ENCODE assay signal across 1 cellular context in the genomic region with DNA sequence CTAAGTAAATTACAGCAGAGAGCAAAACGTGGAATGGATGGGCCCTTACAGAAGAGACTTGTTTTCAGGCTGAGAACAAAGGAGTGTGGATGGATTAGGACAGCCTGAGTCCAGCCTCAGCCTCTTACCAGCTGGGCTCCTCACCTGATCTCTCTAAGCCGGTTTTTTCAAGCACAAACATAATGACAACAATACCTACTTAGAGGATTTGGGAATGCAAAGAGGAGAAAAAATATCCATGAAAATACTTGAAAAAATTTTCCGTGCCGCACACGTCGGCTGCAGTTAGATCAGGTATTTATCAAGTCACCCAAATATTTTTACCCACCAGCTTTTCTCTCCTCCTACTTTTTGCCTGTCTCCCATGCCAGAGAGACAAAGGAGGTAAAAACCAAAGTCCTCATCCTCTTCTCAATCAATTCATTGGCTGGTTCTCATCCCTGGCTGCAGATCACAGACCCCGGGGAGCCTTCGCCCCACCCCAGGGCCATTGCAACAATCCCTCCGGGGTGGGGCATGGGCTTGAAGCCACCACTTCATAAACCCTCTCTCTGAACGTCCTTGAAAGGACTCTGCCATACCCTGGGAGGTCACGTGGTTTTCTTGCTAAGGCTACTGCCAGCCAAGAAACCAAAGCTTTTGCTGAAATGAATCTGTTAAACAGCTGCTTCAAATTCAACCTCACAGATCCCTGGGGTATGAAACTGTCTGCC.
A peak's percentile ranks its signal among the peaks of the same experiment; 100 is the strongest.
TF ChIP-seq lines count a peak whose summit lies in the region.

No MANE protein-coding gene starts in this region.

TF ChIP-seq in HepG2, 621 proteins besides CTCF, POLR2A, EP300 and RAD21 (continued from another document and continues in another):
- no peak for TF ChIP-seq HOMEZ (CRISPR knock-in tag; IDR thresholded peaks at IDR 0.05; ENCODE audit: low read depth)
- TF ChIP-seq EED (CRISPR knock-in tag; IDR thresholded peaks at IDR 0.05), result no peak
- no peak for TF ChIP-seq ZNF318 (CRISPR knock-in tag; IDR thresholded peaks at IDR 0.05)
- no peak for TF ChIP-seq DNMT3B (CRISPR knock-in tag; conservative IDR thresholded peaks at IDR 0.05)
- TF ChIP-seq TEAD3 (CRISPR knock-in tag; optimal IDR thresholded peaks at IDR 0.05; ENCODE audit: borderline replicate concordance), result peak; percentile 42
- TF ChIP-seq SMARCC2 (IDR thresholded peaks at IDR 0.05), result no peak
- TF ChIP-seq XRCC5 (optimal IDR thresholded peaks at IDR 0.05; ENCODE audit: low read length), result peak; percentile 72
- TF ChIP-seq ZNF562 (CRISPR knock-in tag; IDR thresholded peaks at IDR 0.05; ENCODE audit: borderline replicate concordance), result no peak
- no peak for TF ChIP-seq SIX1 (CRISPR knock-in tag; IDR thresholded peaks at IDR 0.05; ENCODE audit: borderline replicate concordance)
- TF ChIP-seq CERS6 (CRISPR knock-in tag; IDR thresholded peaks at IDR 0.05), result no peak
- no peak for TF ChIP-seq ZBTB7A (CRISPR knock-in tag; IDR thresholded peaks at IDR 0.05)
- TF ChIP-seq HNF4G (IDR thresholded peaks at IDR 0.05; ENCODE audit: borderline replicate concordance, low read depth, low read length), result no peak
- TF ChIP-seq HNF4G (CRISPR knock-in tag; IDR thresholded peaks at IDR 0.05; ENCODE audit: borderline replicate concordance, low read depth), result no peak
- no peak for TF ChIP-seq MAF1 (CRISPR knock-in tag; IDR thresholded peaks at IDR 0.05; ENCODE audit: borderline replicate concordance)
- no peak; the same call in 1 of the 2 replicates for TF ChIP-seq MED13 (CRISPR knock-in tag; IDR thresholded peaks at IDR 0.05)
- TF ChIP-seq ZSCAN21 (CRISPR knock-in tag; IDR thresholded peaks at IDR 0.05; ENCODE audit: borderline replicate concordance), result no peak
- peak; percentile 98 for TF ChIP-seq ZNF264 (CRISPR knock-in tag; IDR thresholded peaks at IDR 0.05)
- TF ChIP-seq ZNF780A (CRISPR knock-in tag; IDR thresholded peaks at IDR 0.05), result no peak
- TF ChIP-seq TP53 (CRISPR knock-in tag; conservative IDR thresholded peaks at IDR 0.05), result no peak
- no peak for TF ChIP-seq GLI4 (CRISPR knock-in tag; IDR thresholded peaks at IDR 0.05; ENCODE audit: borderline replicate concordance)
- TF ChIP-seq MATR3 (CRISPR knock-in tag; IDR thresholded peaks at IDR 0.05), result no peak
- no peak for TF ChIP-seq ZNF616 (CRISPR knock-in tag; IDR thresholded peaks at IDR 0.05; ENCODE audit: low read depth)
- no peak for TF ChIP-seq ZBTB38 (CRISPR knock-in tag; IDR thresholded peaks at IDR 0.05)
- no peak for TF ChIP-seq ELF4 (CRISPR knock-in tag; IDR thresholded peaks at IDR 0.05; ENCODE audit: borderline replicate concordance)
- TF ChIP-seq RBFOX2 (IDR thresholded peaks at IDR 0.05; ENCODE audit: low read depth, low read length), result 0 out of 2 replicates have a peak, but pooled peaks have one; percentile 27
- 0 out of 2 replicates have a peak, but pooled peaks have one; percentile 43 for TF ChIP-seq NFKB2 (CRISPR knock-in tag; IDR thresholded peaks at IDR 0.05; ENCODE audit: borderline replicate concordance)
- TF ChIP-seq NFAT5 (CRISPR knock-in tag; IDR thresholded peaks at IDR 0.05), result no peak
- TF ChIP-seq PITX1 (CRISPR knock-in tag; IDR thresholded peaks at IDR 0.05), result no peak; the same call in 1 of the 2 replicates
- TF ChIP-seq, protein P1, sequence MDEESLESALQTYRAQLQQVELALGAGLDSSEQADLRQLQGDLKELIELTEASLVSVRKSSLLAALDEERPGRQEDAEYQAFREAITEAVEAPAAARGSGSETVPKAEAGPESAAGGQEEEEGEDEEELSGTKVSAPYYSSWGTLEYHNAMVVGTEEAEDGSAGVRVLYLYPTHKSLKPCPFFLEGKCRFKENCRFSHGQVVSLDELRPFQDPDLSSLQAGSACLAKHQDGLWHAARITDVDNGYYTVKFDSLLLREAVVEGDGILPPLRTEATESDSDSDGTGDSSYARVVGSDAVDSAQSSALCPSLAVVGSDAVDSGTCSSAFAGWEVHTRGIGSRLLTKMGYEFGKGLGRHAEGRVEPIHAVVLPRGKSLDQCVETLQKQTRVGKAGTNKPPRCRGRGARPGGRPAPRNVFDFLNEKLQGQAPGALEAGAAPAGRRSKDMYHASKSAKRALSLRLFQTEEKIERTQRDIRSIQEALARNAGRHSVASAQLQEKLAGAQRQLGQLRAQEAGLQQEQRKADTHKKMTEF (CRISPR knock-in tag; IDR thresholded peaks at IDR 0.05), result peak; percentile 36; the same call in 1 of the 2 replicates
- TF ChIP-seq RNF2 (conservative IDR thresholded peaks at IDR 0.05; ENCODE audit: low read depth), result no peak
- TF ChIP-seq TAF1 (CRISPR knock-in tag; IDR thresholded peaks at IDR 0.05), result no peak
- no peak for TF ChIP-seq TMF1 (CRISPR knock-in tag; IDR thresholded peaks at IDR 0.05; ENCODE audit: low read depth)
- TF ChIP-seq MED1 (CRISPR knock-in tag; IDR thresholded peaks at IDR 0.05), result peak; percentile 46; the same call in 1 of the 2 replicates
- no peak for TF ChIP-seq ZNF83 (CRISPR knock-in tag; IDR thresholded peaks at IDR 0.05; ENCODE audit: borderline replicate concordance)
- TF ChIP-seq PREB (CRISPR knock-in tag; IDR thresholded peaks at IDR 0.05), result no peak
- TF ChIP-seq ZNF33A (CRISPR knock-in tag; IDR thresholded peaks at IDR 0.05; ENCODE audit: borderline replicate concordance), result no peak
- TF ChIP-seq, protein P2, sequence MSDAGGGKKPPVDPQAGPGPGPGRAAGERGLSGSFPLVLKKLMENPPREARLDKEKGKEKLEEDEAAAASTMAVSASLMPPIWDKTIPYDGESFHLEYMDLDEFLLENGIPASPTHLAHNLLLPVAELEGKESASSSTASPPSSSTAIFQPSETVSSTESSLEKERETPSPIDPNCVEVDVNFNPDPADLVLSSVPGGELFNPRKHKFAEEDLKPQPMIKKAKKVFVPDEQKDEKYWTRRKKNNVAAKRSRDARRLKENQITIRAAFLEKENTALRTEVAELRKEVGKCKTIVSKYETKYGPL (CRISPR knock-in tag; IDR thresholded peaks at IDR 0.05), result no peak
- TF ChIP-seq KLF16 (CRISPR knock-in tag; IDR thresholded peaks at IDR 0.05), result no peak
- no peak for TF ChIP-seq ZNF615 (CRISPR knock-in tag; IDR thresholded peaks at IDR 0.05; ENCODE audit: borderline replicate concordance)
- TF ChIP-seq ZNF235 (CRISPR knock-in tag; IDR thresholded peaks at IDR 0.05; ENCODE audit: borderline replicate concordance), result no peak
- TF ChIP-seq CC2D1A (CRISPR knock-in tag; IDR thresholded peaks at IDR 0.05), result no peak
- TF ChIP-seq ZNF850 (CRISPR knock-in tag; conservative IDR thresholded peaks at IDR 0.05), result no peak
